ENCODE assay signal across 21 cellular contexts in genomic region chr9:100597236-100597635, GRCh38. TPM values are rescaled to one million over a fixed set of nuclear protein-coding genes. Genes with fewer than 3 reads are reported as not detected.
DNase-seq lines count a peak whose midpoint lies in the region; ATAC-seq lines count a peak whose summit lies in the region.
"Had no signal": no experiment of that assay in that cellular context is flagged by ENCODE, and none has a peak within 500 bp of the region (broad histone marks: within the 10 kb centered on the region; RNA-seq: fewer than 3 reads in every experiment).

No MANE protein-coding gene starts in this region.

- no peaks in the 10 kb centered on the region for H3K36me3 ChIP-seq in CD4-positive, CD25-positive, alpha-beta regulatory T cell (ENCODE audit: control insufficient read depth, insufficient read depth, low read length)
- H3K36me3 ChIP-seq in CD8-positive, alpha-beta memory T cell (ENCODE audit: insufficient read depth, low read length) = no peaks in the 10 kb centered on the region
- H3K36me3 ChIP-seq in naive thymus-derived CD4-positive, alpha-beta T cell (ENCODE audit: control insufficient read depth in 2 of 3, insufficient read depth in 3 of 3, low read length in 3 of 3) = no peaks in the 10 kb centered on the region

- ATAC-seq in CD4-positive, CD25-positive, alpha-beta regulatory T cell (ENCODE audit: low read depth in 2 of 2) = no peak
- ATAC-seq in T-helper 17 cell (no peak), GM18907 (IDR thresholded peaks at IDR 0.05; ENCODE audit: unreplicated experiment) (no peak), sciatic nerve (no peak)
- no peak for ATAC-seq in naive thymus-derived CD4-positive, alpha-beta T cell

- no peaks in the 10 kb centered on the region for H3K36me3 Mint-ChIP-seq in CD4-positive, CD25-positive, alpha-beta regulatory T cell
- H3K36me3 Mint-ChIP-seq in CD8-positive, alpha-beta memory T cell = peaks cover 0 to 2% (median 0%) of the 10 kb centered on the region in 3 donors
- H3K36me3 Mint-ChIP-seq in T-helper 17 cell (ENCODE audit: low read depth) = no peaks in the 10 kb centered on the region
- peaks cover 0 to 4% (median 0%) of the 10 kb centered on the region in 5 donors for H3K36me3 Mint-ChIP-seq in naive thymus-derived CD4-positive, alpha-beta T cell

- POLR2A ChIA-PET in CD8-positive, alpha-beta memory T cell (lab: Charles Lee) = no interaction called here
- POLR2A ChIA-PET in naive thymus-derived CD4-positive, alpha-beta T cell (lab: Charles Lee) = no interaction called here

- peaks cover 13% of the 10 kb centered on the region for H3K27me3 Mint-ChIP-seq in CD4-positive, CD25-positive, alpha-beta regulatory T cell
- H3K27me3 Mint-ChIP-seq in CD8-positive, alpha-beta memory T cell = peaks cover 0 to 3% of the 10 kb centered on the region in 2 donors
- no peaks in the 10 kb centered on the region for H3K27me3 Mint-ChIP-seq in T-helper 17 cell
- peaks cover 0 to 18% (median 0%) of the 10 kb centered on the region in 5 donors for H3K27me3 Mint-ChIP-seq in naive thymus-derived CD4-positive, alpha-beta T cell

- intact Hi-C loops in naive thymus-derived CD4-positive, alpha-beta T cell (cut with micrococcal nuclease) = loop anchor here (5.0 to 10.0 kb wide), 15 partner anchors 160 to 1620 kb away; partner anchors contain the start of genes TEX10 (in 2 of the 2), ERP44 (in 1 of the 2), INVS (in 1 of the 2) and MRPL50 (in 1 of the 2)
- intact Hi-C loops in sciatic nerve (cut with DNase I) = no loop called here

- H3K4me1 ChIP-seq in CD4-positive, CD25-positive, alpha-beta regulatory T cell (ENCODE audit: control insufficient read depth, insufficient read depth, low read length, poor library complexity, severe bottlenecking) = peaks cover 5% of the 10 kb centered on the region
- peaks cover 9% of the 10 kb centered on the region for H3K4me1 ChIP-seq in CD8-positive, alpha-beta memory T cell (ENCODE audit: insufficient read depth, low read length)
- peaks cover 7 to 8% of the 10 kb centered on the region in 2 donors for H3K4me1 ChIP-seq in naive thymus-derived CD4-positive, alpha-beta T cell (ENCODE audit: control insufficient read depth in 2 of 2, insufficient read depth in 2 of 2, low read length in 2 of 2)

- no peak overlapping the region for H3K27ac ChIP-seq in CD4-positive, CD25-positive, alpha-beta regulatory T cell (ENCODE audit: insufficient read depth, low read length, poor library complexity, severe bottlenecking)
- H3K27ac ChIP-seq in CD8-positive, alpha-beta memory T cell (ENCODE audit: low read depth, low read length) = no peak overlapping the region
- no peak overlapping the region for H3K27ac ChIP-seq in naive thymus-derived CD4-positive, alpha-beta T cell (ENCODE audit: low read depth, low read length)

- no peaks in the 10 kb centered on the region for H3K9me3 ChIP-seq in CD4-positive, CD25-positive, alpha-beta regulatory T cell (ENCODE audit: control insufficient read depth in 2 of 2, low read length in 2 of 2)
- no peaks in the 10 kb centered on the region for H3K9me3 ChIP-seq in CD8-positive, alpha-beta memory T cell (ENCODE audit: low read length)
- H3K9me3 ChIP-seq in T-helper 17 cell (ENCODE audit: control insufficient read depth, low read length, poor library complexity, severe bottlenecking) = no peaks in the 10 kb centered on the region
- H3K9me3 ChIP-seq in naive thymus-derived CD4-positive, alpha-beta T cell (ENCODE audit: control insufficient read depth in 2 of 3, low read length in 3 of 3) = no peaks in the 10 kb centered on the region

- H3K9me3 Mint-ChIP-seq in CD4-positive, CD25-positive, alpha-beta regulatory T cell = peaks cover 0 to 1% (median 0%) of the 10 kb centered on the region in 7 donors
- H3K9me3 Mint-ChIP-seq in CD8-positive, alpha-beta memory T cell = no peaks in the 10 kb centered on the region
- peaks cover 0 to 6% (median 0%) of the 10 kb centered on the region in 11 donors for H3K9me3 Mint-ChIP-seq in naive thymus-derived CD4-positive, alpha-beta T cell

- no peak for DNase-seq in CD4-positive, CD25-positive, alpha-beta regulatory T cell
- no peak for DNase-seq in CD8-positive, alpha-beta memory T cell
- no peak for DNase-seq in T-helper 17 cell
- no peak for DNase-seq in naive thymus-derived CD4-positive, alpha-beta T cell
- no peak for DNase-seq in stimulated activated naive CD4-positive, alpha-beta T cell treated with Interleukin-2 at 50 U/mL for 16 hours (lab: John Stamatoyannopoulos, UW)
- no peak for DNase-seq in activated T-cell treated with anti-CD3 and anti-CD28 coated beads, Interleukin-2, amount 50 U/mL, for 1 hour
- DNase-seq in sciatic nerve (ENCODE audit: low spot score) = no peak
- DNase-seq: ACHN; AML-193; DND-41; H7; IMR-90; Kasumi-1; NCI-H1105; NCI-H1694; NCI-H2107; NCI-H2227 treated with DMSO at 0.1 percent for 48 hours; NK-92 treated with Interleukin-12 subunit alpha and Interleukin-12 subunit beta, amount 100 ng/mL, for 24 hours; RPMI8226; SIG-M5 had no signal

- H3K27ac Mint-ChIP-seq in CD4-positive, CD25-positive, alpha-beta regulatory T cell = peak overlapping the region; percentile 8 to 74 (median 40)
- peak overlapping the region in 6 of 8 donors; percentile 23 to 86 (median 46) for H3K27ac Mint-ChIP-seq in CD8-positive, alpha-beta memory T cell
- peak overlapping the region; percentile 79 for H3K27ac Mint-ChIP-seq in T-helper 17 cell
- peak overlapping the region in 8 of 9 donors; percentile 49 to 90 (median 74) for H3K27ac Mint-ChIP-seq in naive thymus-derived CD4-positive, alpha-beta T cell

- no peaks in the 10 kb centered on the region for H3K27me3 ChIP-seq in CD4-positive, CD25-positive, alpha-beta regulatory T cell (ENCODE audit: control insufficient read depth, insufficient read depth, low read length)
- H3K27me3 ChIP-seq in CD8-positive, alpha-beta memory T cell (ENCODE audit: insufficient read depth, low read length, poor library complexity, severe bottlenecking) = no peaks in the 10 kb centered on the region
- H3K27me3 ChIP-seq in naive thymus-derived CD4-positive, alpha-beta T cell (ENCODE audit: control insufficient read depth in 2 of 2, insufficient read depth in 2 of 2, low read length in 2 of 2) = no peaks in the 10 kb centered on the region

- H3K4me3 Mint-ChIP-seq in CD4-positive, CD25-positive, alpha-beta regulatory T cell = peak overlapping the region in 2 of 4 donors; percentile 6 to 76
- peak overlapping the region in 2 of 7 donors; percentile 32 to 84 for H3K4me3 Mint-ChIP-seq in CD8-positive, alpha-beta memory T cell
- H3K4me3 Mint-ChIP-seq in T-helper 17 cell = peak overlapping the region; percentile 88
- H3K4me3 Mint-ChIP-seq in naive thymus-derived CD4-positive, alpha-beta T cell = peak overlapping the region in 7 of 10 donors; percentile 56 to 88 (median 79)

- H3K4me3 ChIP-seq in CD4-positive, CD25-positive, alpha-beta regulatory T cell (ENCODE audit: low read depth, low read length) = no peak overlapping the region
- no peak overlapping the region for H3K4me3 ChIP-seq in CD8-positive, alpha-beta memory T cell (ENCODE audit: low read length)
- H3K4me3 ChIP-seq in naive thymus-derived CD4-positive, alpha-beta T cell (ENCODE audit: low read length) = no peak overlapping the region

- H3K4me1 Mint-ChIP-seq in CD4-positive, CD25-positive, alpha-beta regulatory T cell = peaks cover 0 to 37% (median 15%) of the 10 kb centered on the region in 4 donors
- H3K4me1 Mint-ChIP-seq in CD8-positive, alpha-beta memory T cell = peaks cover 18 to 35% (median 21%) of the 10 kb centered on the region in 3 donors
- H3K4me1 Mint-ChIP-seq in T-helper 17 cell = peaks cover 30% of the 10 kb centered on the region
- peaks cover 12 to 30% (median 22%) of the 10 kb centered on the region in 7 donors for H3K4me1 Mint-ChIP-seq in naive thymus-derived CD4-positive, alpha-beta T cell

- CTCF ChIA-PET in CD8-positive, alpha-beta memory T cell (lab: Charles Lee) = interaction anchor here (2.3 kb wide), 1 partner anchor 11 kb away, joined by 9 read pairs; no protein-coding TSS in a partner anchor
- CTCF ChIA-PET in naive thymus-derived CD4-positive, alpha-beta T cell (lab: Charles Lee) = no interaction called here

RNA-seq across cellular contexts. Expression of gene CAVIN4, which starts 19.4 kb away (rescaled TPM):
- total RNA-seq in CD4-positive, CD25-positive, alpha-beta regulatory T cell = 0.25 TPM
- polyA plus RNA-seq in CD4-positive, CD25-positive, alpha-beta regulatory T cell = under 1 TPM in 1 of 4 donors, not detected in 3; 0.12 TPM
- under 1 TPM; 0.20 to 0.26 TPM for total RNA-seq in CD8-positive, alpha-beta memory T cell
- not detected for polyA plus RNA-seq in CD8-positive, alpha-beta memory T cell
- under 1 TPM in 1 of 2 donors, not detected in 1; 0.13 TPM for total RNA-seq in T-helper 17 cell
- under 1 TPM in 2 of 5 experiments, not detected in 3; 0.07 to 0.13 TPM for total RNA-seq in naive thymus-derived CD4-positive, alpha-beta T cell
- polyA plus RNA-seq in naive thymus-derived CD4-positive, alpha-beta T cell = not detected
- total RNA-seq in sciatic nerve = 0.31 TPM
